Comparison of ENCODE assay signal across 16 cellular contexts in genomic region chr12:108505121-108505520, GRCh38.
"Had no signal": no experiment of that assay in that cellular context is flagged by ENCODE, and none has a peak within 500 bp of the region (broad histone marks: within the 10 kb centered on the region; RNA-seq: fewer than 3 reads in every experiment).

No MANE protein-coding gene starts in this region.

- DNase-seq: dorsolateral prefrontal cortex; effector CD4-positive, alpha-beta T cell; hypothalamus; left ventricle myocardium superior; lower lobe of right lung; natural killer cell; pancreas; right lobe of liver; small intestine; stimulated activated CD4-positive, alpha-beta T cell treated with anti-CD3 and anti-CD28 coated beads, Interleukin-15, amount 100 ng/mL, for 24 hours; stimulated activated CD4-positive, alpha-beta T cell treated with anti-CD3 and anti-CD28 coated beads, Interleukin-2, amount 100 ng/mL, for 48 hours; stimulated activated naive B cell treated with anti-CD40 and anti-IgM and Interleukin-4, amounts not matched to agents 10 μg/mL and 1 μg/mL and 100 μg/mL, for 72 hours; upper lobe of left lung had no signal

- H3K4me3 ChIP-seq: dorsolateral prefrontal cortex, lower lobe of right lung, pancreas, right lobe of liver, thoracic aorta, tibial nerve, upper lobe of left lung had no signal

- H3K27ac ChIP-seq: dorsolateral prefrontal cortex, lower lobe of right lung, neutrophil, pancreas, right lobe of liver, thoracic aorta, tibial nerve, upper lobe of left lung had no signal

- ATAC-seq: left ventricle myocardium superior; lower lobe of right lung; natural killer cell; pancreas; right lobe of liver; stimulated activated naive B cell treated with anti-CD40 and anti-IgM and Interleukin-4, amounts not matched to agents 10 μg/mL and 1 μg/mL and 100 μg/mL, for 72 hours had no signal

- H3K36me3 ChIP-seq: lower lobe of right lung, neutrophil, pancreas, right lobe of liver, thoracic aorta, tibial nerve, upper lobe of left lung had no signal

- H3K4me1 ChIP-seq: lower lobe of right lung, pancreas, right lobe of liver, tibial nerve, upper lobe of left lung had no signal

- H3K27me3 ChIP-seq: right lobe of liver, upper lobe of left lung had no signal

- H3K9me3 ChIP-seq: right lobe of liver, thoracic aorta had no signal
